ENCODE assay signal across 10 cellular contexts in genomic region chr1:21308847-21309652, GRCh38. TPM values are rescaled to one million over a fixed set of nuclear protein-coding genes. Genes with fewer than 3 reads are reported as not detected.
DNase-seq lines count a peak whose midpoint lies in the region; ATAC-seq, FAIRE-seq and TF ChIP-seq lines count a peak whose summit lies in the region.
"Had no signal": no experiment of that assay in that cellular context is flagged by ENCODE, and none has a peak within 500 bp of the region (broad histone marks: within the 10 kb centered on the region; RNA-seq: fewer than 3 reads in every experiment).

No MANE protein-coding gene starts in this region.

- H3K9me3 Mint-ChIP-seq in astrocyte (ENCODE audit: unreplicated experiment) = peaks cover 2% of the 10 kb centered on the region

- peaks cover 69% of the 10 kb centered on the region for H3K79me2 ChIP-seq in astrocyte (ENCODE audit: insufficient read depth, low read length)

- H3K4me1 ChIP-seq in A673 (ENCODE audit: insufficient read depth, low read length, poor library complexity, severe bottlenecking) (peaks cover 45% of the 10 kb centered on the region), HEK293 (ENCODE audit: control insufficient read depth, insufficient read depth, low read length) (peaks cover 28% of the 10 kb centered on the region), astrocyte (ENCODE audit: insufficient read depth, low read length) (peaks cover 41% of the 10 kb centered on the region)

- CTCF ChIA-PET in A673 (lab: Charles Lee) = no interaction called here
- CTCF ChIA-PET in HEK293 (lab: Yijun Ruan, JAX) = interaction anchor here (1.1 to 1.5 kb wide), 3 partner anchors 13 to 61 kb away, joined by 3 to 8 read pairs (median 5); no protein-coding TSS in a partner anchor

- H3K36me3 Mint-ChIP-seq in astrocyte (ENCODE audit: low read depth, unreplicated experiment) = peaks cover 14% of the 10 kb centered on the region

- FAIRE-seq in astrocyte (lab: Jason Lieb, UNC) = no peak

- no peak for TF ChIP-seq CTCF in A673 (conservative IDR thresholded peaks at IDR 0.05; ENCODE audit: low read depth, low read length)
- no peak for TF ChIP-seq CTCF in HEK293 (tag by site-specific recombination; IDR thresholded peaks at IDR 0.05)
- TF ChIP-seq CTCF in astrocyte (IDR thresholded peaks at IDR 0.05; ENCODE audit: insufficient read depth, low read depth, low read length) = no peak

- ATAC-seq in GM21381 (IDR thresholded peaks at IDR 0.05; ENCODE audit: unreplicated experiment) (no peak), GM21515 (IDR thresholded peaks at IDR 0.05; ENCODE audit: unreplicated experiment) (no peak)

- peak overlapping the region; percentile 38 for H3K4me2 ChIP-seq in astrocyte (ENCODE audit: low read length)

- BruUV-seq in A673 (replicated peaks; lab: Mats Ljungman, UMichigan) = no TSS peak

- H3K9me3 ChIP-seq in A673 (ENCODE audit: low read depth, low read length, poor library complexity, severe bottlenecking) (no peaks in the 10 kb centered on the region), HEK293 (ENCODE audit: control insufficient read depth, insufficient read depth, low read depth, low read length) (no peaks in the 10 kb centered on the region), astrocyte (ENCODE audit: insufficient read depth, low read depth, low read length) (no peaks in the 10 kb centered on the region)

- DNase-seq in A673 (ENCODE audit: low spot score) = peak; percentile 91
- DNase-seq in astrocyte (ENCODE audit: low read depth) = peak; percentile 48
- DNase-seq in effector CD8-positive, alpha-beta T cell (lab: John Stamatoyannopoulos, UW) = no peak
- DNase-seq in islet precursor cell = no peak
- DNase-seq: activated CD4-positive, alpha-beta T cell treated with anti-CD3 and anti-CD28 coated beads, Interleukin-2, amount 10 ng/mL, durations not matched to agents 7 days and 5 days; erythroblast had no signal

- no peak overlapping the region for H3K27ac Mint-ChIP-seq in astrocyte (ENCODE audit: unreplicated experiment)

- POLR2A ChIA-PET in A673 (lab: Charles Lee; ENCODE audit: low non-redundant PET) = no interaction called here
- POLR2A ChIA-PET in HEK293 (lab: Yijun Ruan, JAX) = no interaction called here

- H3K27ac ChIP-seq in A673 (ENCODE audit: low read depth, low read length, poor library complexity, severe bottlenecking) (peak overlapping the region; percentile 79), HEK293 (ENCODE audit: extremely low read depth, low read depth, low read length) (peak overlapping the region; percentile 43; the same call in 1 of the 2 replicates), astrocyte (ENCODE audit: low read depth, low read length) (no peak overlapping the region), layer of hippocampus (ENCODE audit: low read depth, low read length) (peak overlapping the region; percentile 42)

- H3K27me3 ChIP-seq in A673 (replicated peaks; ENCODE audit: insufficient read depth, low read depth, low read length, poor library complexity) (no peaks in the 10 kb centered on the region), astrocyte (ENCODE audit: insufficient read depth, low read length) (no peaks in the 10 kb centered on the region), layer of hippocampus (ENCODE audit: control insufficient read depth, insufficient read depth, low read length) (no peaks in the 10 kb centered on the region)

- H3K4me3 ChIP-seq in A673 (ENCODE audit: low read depth, low read length, poor library complexity, severe bottlenecking) (no peak overlapping the region), HEK293 (ENCODE audit: low read depth, low read length) (no peak overlapping the region), astrocyte (ENCODE audit: insufficient read depth, low read depth, low read length) (no peak overlapping the region)

- no peaks in the 10 kb centered on the region for H3K27me3 Mint-ChIP-seq in astrocyte (ENCODE audit: low read depth, unreplicated experiment)
- H3K27me3 Mint-ChIP-seq: activated CD4-positive, alpha-beta T cell treated with anti-CD3 and anti-CD28 coated beads, Interleukin-2, amount 10 ng/mL, durations not matched to agents 7 days and 5 days had no signal

- intact Hi-C loops in A673 (cut with micrococcal nuclease; ENCODE audit: unreplicated experiment) = no loop called here

- H4K20me1 ChIP-seq in astrocyte (ENCODE audit: insufficient read depth, low read length) = peaks cover 63% of the 10 kb centered on the region

- H3K4me1 Mint-ChIP-seq in astrocyte (ENCODE audit: low read depth, unreplicated experiment) = peaks cover 42% of the 10 kb centered on the region

- no peak overlapping the region for H3K9ac ChIP-seq in astrocyte (ENCODE audit: low read length)

- H3K36me3 ChIP-seq in A673 (ENCODE audit: insufficient read depth, low read length, poor library complexity, severe bottlenecking) (no peaks in the 10 kb centered on the region), HEK293 (ENCODE audit: control insufficient read depth in 2 of 2, insufficient read depth in 1 of 2, low read length in 2 of 2) (no peaks in the 10 kb centered on the region), astrocyte (ENCODE audit: insufficient read depth, low read length) (no peaks in the 10 kb centered on the region)

- H3K4me3 Mint-ChIP-seq in astrocyte (ENCODE audit: unreplicated experiment) = no peak overlapping the region
- H3K4me3 Mint-ChIP-seq: activated CD4-positive, alpha-beta T cell treated with anti-CD3 and anti-CD28 coated beads, Interleukin-2, amount 10 ng/mL, durations not matched to agents 7 days and 5 days had no signal

- H2AFZ ChIP-seq in astrocyte (ENCODE audit: low read depth, low read length) = no peak overlapping the region

TF ChIP-seq in HEK293, 187 proteins besides CTCF, POLR2A, EP300 and RAD21 (continues in another document):
- no peak for TF ChIP-seq GLIS2 (tag by site-specific recombination; IDR thresholded peaks at IDR 0.05)
- TF ChIP-seq PRDM4 (tag by site-specific recombination; IDR thresholded peaks at IDR 0.05) = peak; percentile 97
- TF ChIP-seq ZNF398 (tag by site-specific recombination; IDR thresholded peaks at IDR 0.05) = peak; percentile 70; the same call in 1 of the 2 replicates
- TF ChIP-seq ZNF600 (tag by site-specific recombination; IDR thresholded peaks at IDR 0.05) = peak; percentile 81
- TF ChIP-seq ZEB2 (tag by site-specific recombination; IDR thresholded peaks at IDR 0.05) = peak; percentile 29; the same call in 1 of the 2 replicates
- 0 out of 2 replicates have a peak, but pooled peaks have one; percentile 54 for TF ChIP-seq ZNF768 (tag by site-specific recombination; IDR thresholded peaks at IDR 0.05)
- TF ChIP-seq FEZF1 (tag by site-specific recombination; IDR thresholded peaks at IDR 0.05) = 0 out of 2 replicates have a peak, but pooled peaks have one; percentile 9
- peak; percentile 80 for TF ChIP-seq IKZF3 (tag by site-specific recombination; IDR thresholded peaks at IDR 0.05)
- TF ChIP-seq ZNF121 (tag by site-specific recombination; IDR thresholded peaks at IDR 0.05) = peak; percentile 14; the same call in 1 of the 2 replicates
- peak; percentile 97 for TF ChIP-seq ZIC2 (tag by site-specific recombination; IDR thresholded peaks at IDR 0.05)
- no peak for TF ChIP-seq ZNF341 (tag by site-specific recombination; IDR thresholded peaks at IDR 0.05; ENCODE audit: low read depth)
- TF ChIP-seq ZNF843 (tag by site-specific recombination; IDR thresholded peaks at IDR 0.05) = 0 out of 2 replicates have a peak, but pooled peaks have one; percentile 46
- TF ChIP-seq BCL11B (tag by site-specific recombination; IDR thresholded peaks at IDR 0.05; ENCODE audit: low read depth) = no peak
- TF ChIP-seq ZBTB8A (tag by site-specific recombination; IDR thresholded peaks at IDR 0.05) = peak; percentile 75

RNA-seq across cellular contexts. Expression of gene ECE1, which starts 18.8 kb away (rescaled TPM):
- total RNA-seq in A673 (2021) = 31.5 and 37.7 TPM in 2 replicates
- 172 and 182 TPM in 2 replicates for total RNA-seq in astrocyte

Comparison
In these comparisons a context has a peak if more than half of its experiments do, and no peak if none do; other contexts are left out.
1. DNase-seq: peak in A673 (single experiment) and astrocyte (single experiment); none in effector CD8-positive, alpha-beta T cell (single experiment) and islet precursor cell (single experiment).